ENCODE assay signal across 18 cellular contexts in genomic region chr19:14514215-14514871, GRCh38. TPM values are rescaled to one million over a fixed set of nuclear protein-coding genes. Genes with fewer than 3 reads are reported as not detected.
A peak's percentile ranks its signal among the peaks of the same experiment; 100 is the strongest.
DNase-seq lines count a peak whose midpoint lies in the region; ATAC-seq and TF ChIP-seq lines count a peak whose summit lies in the region.
"Had no signal": no experiment of that assay in that cellular context is flagged by ENCODE, and none has a peak within 500 bp of the region (broad histone marks: within the 10 kb centered on the region; RNA-seq: fewer than 3 reads in every experiment).

No MANE protein-coding gene starts in this region.

- H3K27me3 ChIP-seq in SK-N-SH (ENCODE audit: insufficient read depth) (no peaks in the 10 kb centered on the region), gastrocnemius medialis (no peaks in the 10 kb centered on the region)
- H3K27me3 ChIP-seq: body of pancreas, suprapubic skin had no signal

- no peak for TF ChIP-seq POLR2A in gastrocnemius medialis (IDR thresholded peaks at IDR 0.05)

- POLR2A ChIA-PET in SK-N-SH (lab: Yijun Ruan, JAX) = no interaction called here
- POLR2A ChIA-PET in activated CD4-positive, alpha-beta memory T cell treated with anti-CD3 and anti-CD28 coated beads, Interleukin-2, amount 10 ng/mL, durations not matched to agents 7 days and 5 days (lab: Charles Lee) = interaction anchor here (0.8 kb wide), 1 partner anchor 9 kb away, joined by 4 read pairs; no protein-coding TSS in a partner anchor

- no peak for DNase-seq in SK-N-SH
- no peak for DNase-seq in activated CD4-positive, alpha-beta memory T cell treated with anti-CD3 and anti-CD28 coated beads, Interleukin-2, amount 10 ng/mL, durations not matched to agents 7 days and 5 days
- no peak for DNase-seq in fibroblast of the aortic adventitia (ENCODE audit: low read depth)
- DNase-seq in gastrocnemius medialis = no peak
- no peak for DNase-seq in SKM-1 (lab: John Stamatoyannopoulos, UW; ENCODE audit: unreplicated experiment)
- DNase-seq: activated CD4-positive, alpha-beta T cell treated with anti-CD3 and anti-CD28 coated beads, Interleukin-2, amount 50 U/mL, for 1 hour; body of pancreas; GOT3; NCI-H226; stimulated activated CD4-positive, alpha-beta T cell treated with anti-CD3 and anti-CD28 coated beads, Interleukin-2, amount 100 ng/mL, for 48 hours had no signal

- H3K4me3 ChIP-seq in SK-N-SH (ENCODE audit: low read depth in 2 of 2, low read length in 1 of 2) (no peak overlapping the region), fibroblast of the aortic adventitia (ENCODE audit: low read depth, low read length) (peak overlapping the region; percentile 4), gastrocnemius medialis (no peak overlapping the region)
- H3K4me3 ChIP-seq: body of pancreas, esophagus muscularis mucosa had no signal

- no peak overlapping the region for H2AFZ ChIP-seq in SK-N-SH (ENCODE audit: low read depth)

- H3K36me3 ChIP-seq in SK-N-SH (replicated peaks in 1 of 2; ENCODE audit: control insufficient read depth in 1 of 2, insufficient read depth in 2 of 2, low read length in 1 of 2) = peaks cover 22 to 29% of the 10 kb centered on the region in 2 experiments
- peaks cover 0 to 22% of the 10 kb centered on the region in 2 donors for H3K36me3 ChIP-seq in gastrocnemius medialis

- TF ChIP-seq RAD21 in SK-N-SH (IDR thresholded peaks at IDR 0.05; ENCODE audit: low read length) = no peak

- no peaks in the 10 kb centered on the region for H3K27me3 Mint-ChIP-seq in activated CD4-positive, alpha-beta memory T cell treated with anti-CD3 and anti-CD28 coated beads, Interleukin-2, amount 10 ng/mL, durations not matched to agents 7 days and 5 days

- TF ChIP-seq CTCF in SK-N-SH (IDR thresholded peaks at IDR 0.05) (no peak), fibroblast of the aortic adventitia (IDR thresholded peaks at IDR 0.05; ENCODE audit: insufficient read depth, low read length) (no peak), gastrocnemius medialis (IDR thresholded peaks at IDR 0.05 in 4 of 5, conservative IDR thresholded peaks at IDR 0.05 in 1 of 5) (no peak)

- H4K20me1 ChIP-seq in SK-N-SH (ENCODE audit: insufficient read depth) = peaks cover 36% of the 10 kb centered on the region

- H3K9me2 ChIP-seq in SK-N-SH = no peaks in the 10 kb centered on the region

- intact Hi-C loops in gastrocnemius medialis (cut with DNase I; ENCODE audit: low total_unique reads) = no loop called here

- peaks cover 38% of the 10 kb centered on the region for H3F3A ChIP-seq in SK-N-SH (replicated peaks; ENCODE audit: insufficient read depth)

- H3K4me1 ChIP-seq in SK-N-SH (ENCODE audit: control insufficient read depth in 1 of 2, insufficient read depth in 2 of 2, low read depth in 1 of 2, low read length in 1 of 2) (peaks cover 24 to 29% of the 10 kb centered on the region in 2 experiments; a peak in 3 of 4 replicates), gastrocnemius medialis (peaks cover 34 to 41% of the 10 kb centered on the region in 2 donors)

- 0 out of 2 replicates have a peak overlapping the region, but pooled peaks have one; percentile 95 for H3K4me2 ChIP-seq in SK-N-SH

- TF ChIP-seq EP300 in SK-N-SH (IDR thresholded peaks at IDR 0.05; ENCODE audit: borderline replicate concordance in 1 of 2, low read depth in 1 of 2, low read length in 1 of 2) = no peak

- peak overlapping the region; percentile 79 for H3K4me3 Mint-ChIP-seq in activated CD4-positive, alpha-beta memory T cell treated with anti-CD3 and anti-CD28 coated beads, Interleukin-2, amount 10 ng/mL, durations not matched to agents 7 days and 5 days

- H3K9me3 ChIP-seq in SK-N-SH (no peaks in the 10 kb centered on the region), gastrocnemius medialis (no peaks in the 10 kb centered on the region)
- H3K9me3 ChIP-seq: body of pancreas, esophagus muscularis mucosa, suprapubic skin had no signal

- H3K4me1 Mint-ChIP-seq in activated CD4-positive, alpha-beta memory T cell treated with anti-CD3 and anti-CD28 coated beads, Interleukin-2, amount 10 ng/mL, durations not matched to agents 7 days and 5 days = peaks cover 50% of the 10 kb centered on the region

- H3K27ac Mint-ChIP-seq in activated CD4-positive, alpha-beta memory T cell treated with anti-CD3 and anti-CD28 coated beads, Interleukin-2, amount 10 ng/mL, durations not matched to agents 7 days and 5 days = peak overlapping the region; percentile 54

- in situ Hi-C loops in gastrocnemius medialis (cut with MboI; ENCODE audit: low sequenced_read_pairs in 4 of 4) = loop anchor here in 1 of 4 donors (10.0 kb wide), 1 partner anchor 50 kb away; no protein-coding TSS in a partner anchor

- no peak overlapping the region for H3K9ac ChIP-seq in SK-N-SH

- ATAC-seq in SK-N-SH treated with all-trans-retinoic acid at 6 μM for 48 hours = no peak
- no peak for ATAC-seq in gastrocnemius medialis
- ATAC-seq in HG03342 (IDR thresholded peaks at IDR 0.05; ENCODE audit: unreplicated experiment) = no peak
- ATAC-seq in GM21576 (IDR thresholded peaks at IDR 0.05; ENCODE audit: unreplicated experiment) = no peak
- ATAC-seq: body of pancreas, Right ventricle myocardium inferior had no signal

- H3K27ac ChIP-seq in SK-N-SH (ENCODE audit: low read depth in 2 of 2, low read length in 1 of 2) (no peak overlapping the region), gastrocnemius medialis (peak overlapping the region in 3 of 4 donors; percentile 33 to 48 (median 43))
- H3K27ac ChIP-seq: suprapubic skin had no signal

- CTCF ChIA-PET in SK-N-SH (lab: Yijun Ruan, JAX) = interaction anchor here (1.0 to 1.3 kb wide), 3 partner anchors 9 to 42 kb away, joined by 3 to 4 read pairs (median 4); no protein-coding TSS in a partner anchor
- CTCF ChIA-PET in activated CD4-positive, alpha-beta memory T cell treated with anti-CD3 and anti-CD28 coated beads, Interleukin-2, amount 10 ng/mL, durations not matched to agents 7 days and 5 days (lab: Charles Lee) = interaction anchor here (0.5 to 4.7 kb wide), 4 partner anchors 9 to 82 kb away, joined by 3 to 39 read pairs (median 4); no protein-coding TSS in a partner anchor

- peaks cover 42% of the 10 kb centered on the region for H3K36me3 Mint-ChIP-seq in activated CD4-positive, alpha-beta memory T cell treated with anti-CD3 and anti-CD28 coated beads, Interleukin-2, amount 10 ng/mL, durations not matched to agents 7 days and 5 days (ENCODE audit: low read depth)

- H3K9me3 Mint-ChIP-seq in activated CD4-positive, alpha-beta memory T cell treated with anti-CD3 and anti-CD28 coated beads, Interleukin-2, amount 10 ng/mL, durations not matched to agents 7 days and 5 days = no peaks in the 10 kb centered on the region

- WGBS in SK-N-SH (ENCODE audit: low lambda C conversion rate) = 74% methylated on average over 7 of the region's 8 CpGs

- peaks cover 44% of the 10 kb centered on the region for H3K79me2 ChIP-seq in SK-N-SH (ENCODE audit: insufficient read depth)

TF ChIP-seq in SK-N-SH, 30 proteins besides CTCF, POLR2A, EP300 and RAD21:
- no peak for TF ChIP-seq TEAD4 (IDR thresholded peaks at IDR 0.05; ENCODE audit: borderline replicate concordance, insufficient read depth)
- TF ChIP-seq NFIC (IDR thresholded peaks at IDR 0.05; ENCODE audit: borderline replicate concordance) = no peak
- no peak for TF ChIP-seq FOSL2 (IDR thresholded peaks at IDR 0.05; ENCODE audit: borderline replicate concordance, low read depth)

RNA-seq across cellular contexts. Expression of gene DNAJB1, which starts 3.9 kb away (rescaled TPM):
- polyA plus RNA-seq in SK-N-SH (2012; rRNA removed) = 95.7 and 103 TPM in 2 replicates
- 95.9 and 110 TPM in 2 replicates for polyA plus RNA-seq in SK-N-SH (2012; cell fraction: cytosol; rRNA removed)
- polyA plus RNA-seq in SK-N-SH (2012; cell fraction: nucleus; rRNA removed) = 65.8 and 66.3 TPM in 2 replicates
- total RNA-seq in activated CD4-positive, alpha-beta memory T cell treated with anti-CD3 and anti-CD28 coated beads, Interleukin-2, amount 10 ng/mL, durations not matched to agents 7 days and 5 days = 100 to 1,000 TPM; 108 to 114 TPM
- total RNA-seq in fibroblast of the aortic adventitia (ENCODE audit: low replicate concordance) (54.7 and 95.2 TPM in 2 replicates), gastrocnemius medialis (10 to 100 TPM; 12.3 to 27.3 (median 16.6) TPM)

RNA-seq across cellular contexts. Expression of gene TECR, which starts 15.1 kb away (rescaled TPM):
- 87.9 and 110 TPM in 2 replicates for polyA plus RNA-seq in SK-N-SH (2012; rRNA removed)
- polyA plus RNA-seq in SK-N-SH (2012; cell fraction: cytosol; rRNA removed) = 32.4 and 57.6 TPM in 2 replicates
- 142 and 144 TPM in 2 replicates for polyA plus RNA-seq in SK-N-SH (2012; cell fraction: nucleus; rRNA removed)
- total RNA-seq in activated CD4-positive, alpha-beta memory T cell treated with anti-CD3 and anti-CD28 coated beads, Interleukin-2, amount 10 ng/mL, durations not matched to agents 7 days and 5 days = 100 to 1,000 TPM; 171 to 178 TPM
- total RNA-seq in fibroblast of the aortic adventitia (ENCODE audit: low replicate concordance) (2.9 and 41.8 TPM in 2 replicates), gastrocnemius medialis (100 to 1,000 TPM in 2 of 4 donors, 10 to 100 TPM in 2; 56.2 to 155 (median 113) TPM)

RNA-seq across cellular contexts. Expression of gene GIPC1, which starts 18.4 kb away (rescaled TPM):
- 138 and 144 TPM in 2 replicates for polyA plus RNA-seq in SK-N-SH (2012; rRNA removed)
- polyA plus RNA-seq in SK-N-SH (2012; cell fraction: cytosol; rRNA removed) = 64.3 and 109 TPM in 2 replicates
- 108 and 111 TPM in 2 replicates for polyA plus RNA-seq in SK-N-SH (2012; cell fraction: nucleus; rRNA removed)
- total RNA-seq in activated CD4-positive, alpha-beta memory T cell treated with anti-CD3 and anti-CD28 coated beads, Interleukin-2, amount 10 ng/mL, durations not matched to agents 7 days and 5 days = 10 to 100 TPM; 39.8 to 40.0 TPM
- total RNA-seq in fibroblast of the aortic adventitia (ENCODE audit: low replicate concordance) (93.5 and 119 TPM in 2 replicates), gastrocnemius medialis (10 to 100 TPM; 18.4 to 70.3 (median 54.7) TPM)

RNA-seq across cellular contexts. Expression of gene PTGER1, which starts 39.2 kb away (rescaled TPM):
- polyA plus RNA-seq in SK-N-SH (2012; rRNA removed) = 4.6 and 6.0 TPM in 2 replicates
- polyA plus RNA-seq in SK-N-SH (2012; cell fraction: cytosol; rRNA removed) = 2.0 and 3.4 TPM in 2 replicates
- 2.4 and 3.9 TPM in 2 replicates for polyA plus RNA-seq in SK-N-SH (2012; cell fraction: nucleus; rRNA removed)
- 1 to 10 TPM in 1 of 2 experiments, under 1 TPM in 1; 0.93 to 1.3 TPM for total RNA-seq in activated CD4-positive, alpha-beta memory T cell treated with anti-CD3 and anti-CD28 coated beads, Interleukin-2, amount 10 ng/mL, durations not matched to agents 7 days and 5 days
- total RNA-seq in fibroblast of the aortic adventitia (ENCODE audit: low replicate concordance) (1.9 and 3.4 TPM in 2 replicates), gastrocnemius medialis (under 1 TPM in 1 of 4 donors, not detected in 3; 0.29 TPM)
- total RNA-seq: LHCN-M2, Right ventricle myocardium inferior had no signal
- polyA plus RNA-seq: keratinocyte had no signal

RNA-seq across cellular contexts. Expression of gene NDUFB7, which starts 57.5 kb away (rescaled TPM):
- 458 and 465 TPM in 2 replicates for polyA plus RNA-seq in SK-N-SH (2012; rRNA removed)
- 199 and 306 TPM in 2 replicates for polyA plus RNA-seq in SK-N-SH (2012; cell fraction: cytosol; rRNA removed)
- 166 and 323 TPM in 2 replicates for polyA plus RNA-seq in SK-N-SH (2012; cell fraction: nucleus; rRNA removed)
- total RNA-seq in activated CD4-positive, alpha-beta memory T cell treated with anti-CD3 and anti-CD28 coated beads, Interleukin-2, amount 10 ng/mL, durations not matched to agents 7 days and 5 days = 10 to 100 TPM; 91.6 to 93.0 TPM
- total RNA-seq in fibroblast of the aortic adventitia (ENCODE audit: low replicate concordance) (100 and 164 TPM in 2 replicates), gastrocnemius medialis (100 to 1,000 TPM; 344 to 756 (median 532) TPM)

Comparison
In these comparisons a context has a peak if more than half of its experiments do, and no peak if none do; other contexts are left out.
1. H3K27ac ChIP-seq: peak in gastrocnemius medialis (3 of 4); none in SK-N-SH (0 of 2).